In genomic region chr12:46402861-46403731, GRCh38 we compare ENCODE assay signal across 12 cellular contexts. TPM values are rescaled to one million over a fixed set of nuclear protein-coding genes. Genes with fewer than 3 reads are reported as not detected.
DNase-seq lines count a peak whose midpoint lies in the region; ATAC-seq, FAIRE-seq and TF ChIP-seq lines count a peak whose summit lies in the region.
"Had no signal": no experiment of that assay in that cellular context is flagged by ENCODE, and none has a peak within 500 bp of the region (broad histone marks: within the 10 kb centered on the region; RNA-seq: fewer than 3 reads in every experiment).

No MANE protein-coding gene starts in this region.

- ATAC-seq in HepG2 (peak; percentile 62), right lobe of liver (no peak)
- ATAC-seq: effector memory CD8-positive, alpha-beta T cell had no signal

- TF ChIP-seq RAD21 in HepG2 (CRISPR knock-in tag; IDR thresholded peaks at IDR 0.05), result no peak

- H3K27ac ChIP-seq in HepG2 (ENCODE audit: extremely low read length, insufficient read depth, low read length), result no peak overlapping the region
- H3K27ac ChIP-seq in right lobe of liver, result no peak overlapping the region
- H3K27ac ChIP-seq in mucosa of rectum (ENCODE audit: low read depth in 2 of 2, low read length in 2 of 2), result peak overlapping the region; percentile 26 to 74

- H4K20me1 ChIP-seq in HepG2 (ENCODE audit: insufficient read depth, low read length), result no peaks in the 10 kb centered on the region

- FAIRE-seq in HepG2 (lab: Jason Lieb, UNC), result no peak
- FAIRE-seq: islet of Langerhans had no signal

- H2AFZ ChIP-seq in HepG2 (ENCODE audit: low read length), result no peak overlapping the region

- no peak for TF ChIP-seq CTCF in HepG2 (CRISPR knock-in tag; IDR thresholded peaks at IDR 0.05)
- no peak for TF ChIP-seq CTCF in right lobe of liver (IDR thresholded peaks at IDR 0.05)
- TF ChIP-seq CTCF in choroid plexus epithelial cell (conservative IDR thresholded peaks at IDR 0.05; ENCODE audit: low read depth, low read length), result no peak

- H3K4me3 ChIP-seq in HepG2 (replicated peaks in 1 of 3; ENCODE audit: insufficient read depth in 1 of 3, low read depth in 2 of 3, low read length in 3 of 3), result no peak overlapping the region
- H3K4me3 ChIP-seq in right lobe of liver, result no peak overlapping the region
- no peak overlapping the region for H3K4me3 ChIP-seq in choroid plexus epithelial cell (ENCODE audit: low read depth, low read length)
- H3K4me3 ChIP-seq in mucosa of rectum (ENCODE audit: low read length in 2 of 2), result peak overlapping the region in 1 of 2 donors; percentile 22

- in situ Hi-C loops in HepG2 (cut with HindIII; ENCODE audit: extremely low pct_ligation_motif_present, low pct_unique_long_range_greater_than_20kb), result no loop called here

- peak overlapping the region; percentile 35 for H3K4me2 ChIP-seq in HepG2 (ENCODE audit: low read depth, low read length)

- H3K9ac ChIP-seq in HepG2 (ENCODE audit: insufficient read depth, low read depth, low read length), result no peak overlapping the region
- H3K9ac ChIP-seq in mucosa of rectum (ENCODE audit: low read depth in 1 of 2, low read length in 2 of 2), result peak overlapping the region in 1 of 2 donors; percentile 23

- intact Hi-C loops in HepG2 (cut with micrococcal nuclease; ENCODE audit: unreplicated experiment), result no loop called here
- intact Hi-C loops in right lobe of liver (cut with DNase I), result no loop called here

- H3K4me1 ChIP-seq in HepG2 (ENCODE audit: insufficient read depth, low read length) (peaks cover 33% of the 10 kb centered on the region), right lobe of liver (no peaks in the 10 kb centered on the region), mucosa of rectum (ENCODE audit: control insufficient read depth in 2 of 2, insufficient read depth in 2 of 2, low read length in 2 of 2) (peaks cover 8 to 20% of the 10 kb centered on the region in 2 donors)

- H3K9me3 ChIP-seq in HepG2 (ENCODE audit: low read length), result no peaks in the 10 kb centered on the region
- no peaks in the 10 kb centered on the region for H3K9me3 ChIP-seq in right lobe of liver
- H3K9me3 ChIP-seq in mucosa of rectum (ENCODE audit: control insufficient read depth in 2 of 2, low read length in 2 of 2), result no peaks in the 10 kb centered on the region

- DNase-seq in HepG2 (ENCODE audit: low spot score) (peak; percentile 20), right lobe of liver (no peak), choroid plexus epithelial cell (ENCODE audit: low read depth) (peak; percentile 55), NCI-H2029 treated with DMSO at 0.1 percent for 48 hours (lab: John Stamatoyannopoulos, UW) (no peak), kidney tubule cell (ENCODE audit: low spot score) (no peak), OCI-M1 (lab: John Stamatoyannopoulos, UW) (no peak)
- no peak for DNase-seq in activated T-cell treated with anti-CD3 and anti-CD28 coated beads, Interleukin-2, amount 50 U/mL, for 48 hours
- DNase-seq: activated gamma-delta T cell; effector memory CD8-positive, alpha-beta T cell; NCI-H1105 treated with DMSO at 0.1 percent for 48 hours had no signal

- TF ChIP-seq EP300 in HepG2 (IDR thresholded peaks at IDR 0.05; ENCODE audit: low read depth in 2 of 2, low read length in 2 of 2) (0 out of 4 replicates have a peak, but pooled peaks of 1 of the 2 experiments have one; percentile 24), HepG2 (CRISPR knock-in tag; IDR thresholded peaks at IDR 0.05; ENCODE audit: borderline replicate concordance) (no peak)

- CTCF ChIA-PET in HepG2 (lab: Yijun Ruan, JAX; ENCODE audit: low intra/inter-chr PET ratio, low total read pairs), result no interaction called here

- no TSS peak for BruUV-seq in HepG2 (replicated peaks; lab: Mats Ljungman, UMichigan)

- POLR2A ChIA-PET in HepG2 (lab: Yijun Ruan, JAX), result no interaction called here

- H3K79me2 ChIP-seq in HepG2 (ENCODE audit: insufficient read depth, low read length), result no peaks in the 10 kb centered on the region

- H3K27me3 ChIP-seq in HepG2 (ENCODE audit: control insufficient read depth in 1 of 2, insufficient read depth in 2 of 2, low read length in 2 of 2) (no peaks in the 10 kb centered on the region), right lobe of liver (no peaks in the 10 kb centered on the region), mucosa of rectum (ENCODE audit: control insufficient read depth in 2 of 2, insufficient read depth in 2 of 2, low read length in 2 of 2) (no peaks in the 10 kb centered on the region)

- TF ChIP-seq POLR2A in HepG2 (IDR thresholded peaks at IDR 0.05; ENCODE audit: insufficient read depth in 1 of 2, low read depth in 2 of 2, low read length in 2 of 2), result no peak
- TF ChIP-seq POLR2A in right lobe of liver (IDR thresholded peaks at IDR 0.05), result no peak

- H3K36me3 ChIP-seq in HepG2 (replicated peaks in 1 of 2; ENCODE audit: control insufficient read depth in 1 of 2, insufficient read depth in 2 of 2, low read length in 2 of 2) (no peaks in the 10 kb centered on the region), right lobe of liver (no peaks in the 10 kb centered on the region), mucosa of rectum (ENCODE audit: control insufficient read depth in 2 of 2, insufficient read depth in 2 of 2, low read length in 2 of 2) (no peaks in the 10 kb centered on the region)

- WGBS in HepG2 (ENCODE audit: low lambda C conversion rate), result 40% methylated on average over 4 of the region's 4 CpGs
- WGBS in right lobe of liver (ENCODE audit: insufficient coverage, low coverage, low lambda C conversion rate, missing lambda C conversion rate), result 65% methylated on average over 4 of the region's 4 CpGs

TF ChIP-seq in HepG2, 621 proteins besides CTCF, POLR2A, EP300 and RAD21 (continues in another document):
- TF ChIP-seq ZNF639 (CRISPR knock-in tag; conservative IDR thresholded peaks at IDR 0.05) (no peak), KAT8 (CRISPR knock-in tag; IDR thresholded peaks at IDR 0.05) (0 out of 2 replicates have a peak, but pooled peaks have one; percentile 6), BCL6 (CRISPR knock-in tag; IDR thresholded peaks at IDR 0.05) (peak; percentile 71; the same call in 1 of the 2 replicates), MAFK (conservative IDR thresholded peaks at IDR 0.05 in 1 of 2, IDR thresholded peaks at IDR 0.05 in 1 of 2; ENCODE audit: low read length in 2 of 2) (peak in 1 of 2 experiments; percentile 16; a peak in 1 of 4 replicates), MEF2D (CRISPR knock-in tag; IDR thresholded peaks at IDR 0.05) (peak; percentile 43; the same call in 1 of the 2 replicates), SOX5 (CRISPR knock-in tag; IDR thresholded peaks at IDR 0.05; ENCODE audit: borderline replicate concordance) (peak; percentile 28; the same call in 1 of the 2 replicates), RARA (CRISPR knock-in tag; IDR thresholded peaks at IDR 0.05) (0 out of 2 replicates have a peak, but pooled peaks have one; percentile 13), PPARG (CRISPR knock-in tag; conservative IDR thresholded peaks at IDR 0.05) (no peak)

RNA-seq across cellular contexts. Expression of gene SLC38A2, which starts 30.5 kb away (rescaled TPM):
- total RNA-seq in HepG2 (2016; rRNA removed; fragmentation: Illumina TruSeq; extraction: Trizol) (230 and 368 TPM in 2 replicates), right lobe of liver (100 to 1,000 TPM in 5 of 6 experiments, 10 to 100 TPM in 1; 77.0 to 463 (median 290) TPM)
- 31.8 and 45.4 TPM in 2 replicates for total RNA-seq in HepG2 (2016; cell fraction: cytosol; rRNA removed; fragmentation: Illumina TruSeq; extraction: Trizol; ENCODE audit: low read depth)
- 210 and 375 TPM in 2 replicates for total RNA-seq in HepG2 (2016; cell fraction: insoluble cytoplasmic fraction; rRNA removed; fragmentation: Illumina TruSeq; extraction: Trizol)
- total RNA-seq in HepG2 (2016; cell fraction: membrane; rRNA removed; fragmentation: Illumina TruSeq; extraction: Trizol), result 98.8 and 127 TPM in 2 replicates
- total RNA-seq in HepG2 (2016; cell fraction: nucleus; rRNA removed; fragmentation: Illumina TruSeq; extraction: Trizol), result 947 and 961 TPM in 2 replicates
- polyA plus RNA-seq in HepG2 (2011; rRNA removed), result 861 and 880 TPM in 2 replicates
- polyA plus RNA-seq in HepG2 (2011; cell fraction: cytosol; rRNA removed), result 346 and 636 TPM in 2 replicates
- polyA plus RNA-seq in HepG2 (2011; cell fraction: nucleus; rRNA removed), result 926 and 1,239 TPM in 2 replicates
- 836 and 868 TPM in 2 replicates for polyA plus RNA-seq in HepG2 (2012)
- 8.1 TPM in 2 replicates for polyA plus RNA-seq in HepG2 (2016; cell fraction: cytosol; fragmentation: Illumina TruSeq; extraction: Trizol; ENCODE audit: low read depth)
- polyA plus RNA-seq in HepG2 (2016; cell fraction: insoluble cytoplasmic fraction; fragmentation: Illumina TruSeq; extraction: Trizol; ENCODE audit: low read depth), result 138 and 148 TPM in 2 replicates
- polyA plus RNA-seq in HepG2 (2016; cell fraction: membrane; fragmentation: Illumina TruSeq; extraction: Trizol; ENCODE audit: low read depth), result 24.1 and 28.9 TPM in 2 replicates
- 882 and 909 TPM in 2 replicates for polyA plus RNA-seq in HepG2 (2016; cell fraction: nucleus; fragmentation: Illumina TruSeq; extraction: Trizol; ENCODE audit: insufficient read depth, low read depth)
- 406 and 1,055 TPM in 2 replicates for polyA minus RNA-seq in HepG2 (2011; rRNA and poly(A)+ RNA removed; ENCODE audit: low replicate concordance)
- 1,075 and 1,302 TPM in 2 replicates for polyA minus RNA-seq in HepG2 (2011; cell fraction: cytosol; rRNA and poly(A)+ RNA removed)
- polyA minus RNA-seq in HepG2 (2011; cell fraction: nucleus; rRNA and poly(A)+ RNA removed), result 2,125 and 2,864 TPM in 2 replicates

Comparison
In these comparisons a context has a peak if more than half of its experiments do, and no peak if none do; other contexts are left out.
1. DNase-seq: peak in HepG2 (single experiment) and choroid plexus epithelial cell (single experiment); none in right lobe of liver (0 of 3), NCI-H2029 treated with DMSO at 0.1 percent for 48 hours (single experiment), kidney tubule cell (single experiment), activated T-cell treated with anti-CD3 and anti-CD28 coated beads, Interleukin-2, amount 50 U/mL, for 48 hours (0 of 2) and OCI-M1 (single experiment).
2. H3K27ac ChIP-seq: peak in mucosa of rectum (2 of 2); none in HepG2 (single experiment) and right lobe of liver (0 of 3).